Comparison of ENCODE assay signal across 10 cellular contexts in the genomic region with DNA sequence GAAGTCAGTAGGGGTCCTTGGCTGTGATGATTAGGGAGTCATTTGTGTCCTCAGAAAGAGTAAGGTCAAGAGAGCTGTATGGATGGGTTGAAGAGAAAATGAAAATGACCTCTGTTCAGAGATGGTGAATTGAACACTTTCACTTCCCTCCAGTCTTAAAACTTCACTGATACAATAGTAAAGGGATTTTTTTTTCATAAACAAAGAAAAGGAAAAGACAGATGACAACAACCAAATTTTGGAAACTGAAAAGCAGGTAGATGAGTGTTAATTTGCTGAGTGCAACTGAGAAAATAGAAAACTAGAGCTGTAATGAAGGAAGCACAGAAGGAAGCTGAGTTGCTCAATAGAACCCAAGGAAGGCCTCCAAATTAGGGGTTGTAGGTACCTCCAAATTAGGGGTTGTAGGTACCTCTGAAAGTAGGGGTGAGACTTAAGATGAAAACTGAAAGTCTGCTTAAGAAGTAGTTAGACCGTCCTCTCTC. TPM values are rescaled to one million over a fixed set of nuclear protein-coding genes. Genes with fewer than 3 reads are reported as not detected.
DNase-seq lines count a peak whose midpoint lies in the region; ATAC-seq, FAIRE-seq and TF ChIP-seq lines count a peak whose summit lies in the region.
"Had no signal": no experiment of that assay in that cellular context is flagged by ENCODE, and none has a peak within 500 bp of the region (broad histone marks: within the 10 kb centered on the region; RNA-seq: fewer than 3 reads in every experiment).

No MANE protein-coding gene starts in this region.

- H3K4me1 ChIP-seq in DOHH2 (ENCODE audit: control insufficient read depth, low read length) (peaks cover 9% of the 10 kb centered on the region), HepG2 (ENCODE audit: insufficient read depth, low read length) (no peaks in the 10 kb centered on the region)

- TF ChIP-seq EP300 in HepG2 (IDR thresholded peaks at IDR 0.05; ENCODE audit: low read depth in 2 of 2, low read length in 2 of 2) (no peak), HepG2 (CRISPR knock-in tag; IDR thresholded peaks at IDR 0.05; ENCODE audit: borderline replicate concordance) (no peak)

- TF ChIP-seq POLR2A in HepG2 (IDR thresholded peaks at IDR 0.05; ENCODE audit: insufficient read depth in 1 of 2, low read depth in 2 of 2, low read length in 2 of 2), result no peak

- CTCF ChIA-PET in HepG2 (lab: Yijun Ruan, JAX; ENCODE audit: low intra/inter-chr PET ratio, low total read pairs), result no interaction called here

- no peaks in the 10 kb centered on the region for H3K79me2 ChIP-seq in DOHH2 (ENCODE audit: control insufficient read depth, low read length)
- H3K79me2 ChIP-seq in HepG2 (ENCODE audit: insufficient read depth, low read length), result no peaks in the 10 kb centered on the region

- H3K36me3 ChIP-seq in DOHH2 (ENCODE audit: control insufficient read depth, low read length) (no peaks in the 10 kb centered on the region), HepG2 (replicated peaks in 1 of 2; ENCODE audit: control insufficient read depth in 1 of 2, insufficient read depth in 2 of 2, low read length in 2 of 2) (no peaks in the 10 kb centered on the region)
- H3K36me3 ChIP-seq: sigmoid colon had no signal

- POLR2A ChIA-PET in HepG2 (lab: Yijun Ruan, JAX), result no interaction called here

- H2AFZ ChIP-seq in HepG2 (ENCODE audit: low read length), result no peak overlapping the region

- no peak for TF ChIP-seq CTCF in DOHH2 (IDR thresholded peaks at IDR 0.05; ENCODE audit: low read depth, low read length, poor library complexity, severe bottlenecking)
- no peak for TF ChIP-seq CTCF in HepG2 (CRISPR knock-in tag; IDR thresholded peaks at IDR 0.05)

- no peak for FAIRE-seq in HepG2 (lab: Jason Lieb, UNC)
- FAIRE-seq: islet of Langerhans had no signal

- intact Hi-C loops in HepG2 (cut with micrococcal nuclease; ENCODE audit: unreplicated experiment), result no loop called here

- peak; percentile 98 for ATAC-seq in GM19025 (IDR thresholded peaks at IDR 0.05; ENCODE audit: low read depth, unreplicated experiment)
- peak; percentile 94 for ATAC-seq in HG02642 (IDR thresholded peaks at IDR 0.05; ENCODE audit: poor library complexity, unreplicated experiment)
- peak; percentile 93 for ATAC-seq in HG03575 (IDR thresholded peaks at IDR 0.05; ENCODE audit: extremely low read depth, insufficient number of reproducible peaks, low FRiP score, unreplicated experiment)
- ATAC-seq in HepG2, result no peak

- DNase-seq in T-helper 9 cell, result no peak
- no peak for DNase-seq in mucosa of gallbladder (ENCODE audit: low spot score)
- no peak for DNase-seq in NCI-H1105 (lab: John Stamatoyannopoulos, UW)
- no peak for DNase-seq in HepG2 (ENCODE audit: low spot score)
- DNase-seq: sigmoid colon had no signal

- H3K4me2 ChIP-seq in DOHH2 (ENCODE audit: low read length), result peak overlapping the region; percentile 27; the same call in 1 of the 2 replicates
- H3K4me2 ChIP-seq in HepG2 (ENCODE audit: low read depth, low read length), result no peak overlapping the region

- 80% methylated on average over 1 of the region's 1 CpG for WGBS in HepG2 (ENCODE audit: low lambda C conversion rate)

- in situ Hi-C loops in HepG2 (cut with HindIII; ENCODE audit: extremely low pct_ligation_motif_present, low pct_unique_long_range_greater_than_20kb), result no loop called here

- no peaks in the 10 kb centered on the region for H3K9me2 ChIP-seq in DOHH2 (replicated peaks; ENCODE audit: control insufficient read depth, low read length)

- H3K9ac ChIP-seq in HepG2 (ENCODE audit: insufficient read depth, low read depth, low read length), result no peak overlapping the region

- H4K20me1 ChIP-seq in DOHH2 (ENCODE audit: control insufficient read depth, insufficient read depth, low read depth, low read length) (no peaks in the 10 kb centered on the region), HepG2 (ENCODE audit: insufficient read depth, low read length) (no peaks in the 10 kb centered on the region)

- TF ChIP-seq RAD21 in HepG2 (CRISPR knock-in tag; IDR thresholded peaks at IDR 0.05), result no peak

- BruUV-seq in HepG2 (replicated peaks; lab: Mats Ljungman, UMichigan), result no TSS peak

- no peak overlapping the region for H3K4me3 ChIP-seq in DOHH2 (ENCODE audit: low read length)
- no peak overlapping the region for H3K4me3 ChIP-seq in HepG2 (replicated peaks in 1 of 3; ENCODE audit: insufficient read depth in 1 of 3, low read depth in 2 of 3, low read length in 3 of 3)
- H3K4me3 ChIP-seq: sigmoid colon had no signal

- H3K27me3 ChIP-seq in DOHH2 (ENCODE audit: control insufficient read depth, low read length), result no peaks in the 10 kb centered on the region
- H3K27me3 ChIP-seq in HepG2 (ENCODE audit: control insufficient read depth in 1 of 2, insufficient read depth in 2 of 2, low read length in 2 of 2), result no peaks in the 10 kb centered on the region
- H3K27me3 ChIP-seq: sigmoid colon had no signal

- H3K27ac ChIP-seq in DOHH2 (ENCODE audit: low read depth, low read length), result no peak overlapping the region
- no peak overlapping the region for H3K27ac ChIP-seq in HepG2 (ENCODE audit: extremely low read length, insufficient read depth, low read length)
- H3K27ac ChIP-seq: sigmoid colon had no signal

- H3F3A ChIP-seq in DOHH2 (ENCODE audit: control insufficient read depth, insufficient read depth), result no peaks in the 10 kb centered on the region

- H3K9me3 ChIP-seq in DOHH2 (ENCODE audit: control insufficient read depth, insufficient read depth, low read length), result no peaks in the 10 kb centered on the region
- H3K9me3 ChIP-seq in HepG2 (ENCODE audit: low read length), result no peaks in the 10 kb centered on the region
- H3K9me3 ChIP-seq: sigmoid colon had no signal

TF ChIP-seq in HepG2, 621 proteins besides CTCF, POLR2A, EP300 and RAD21 (continues in another document):
- TF ChIP-seq ZNF235 (CRISPR knock-in tag; IDR thresholded peaks at IDR 0.05; ENCODE audit: borderline replicate concordance) (no peak), ZNF839 (CRISPR knock-in tag; IDR thresholded peaks at IDR 0.05; ENCODE audit: borderline replicate concordance) (no peak), TP53 (CRISPR knock-in tag; conservative IDR thresholded peaks at IDR 0.05) (no peak)

RNA-seq across cellular contexts. Expression of a gene that starts 14.8 kb away (rescaled TPM):
- 14.6 TPM for total RNA-seq in mucosa of gallbladder
- not detected in 2 replicates for total RNA-seq in HepG2 (2016; rRNA removed; fragmentation: Illumina TruSeq; extraction: Trizol)
- not detected in 2 replicates for total RNA-seq in HepG2 (2016; cell fraction: cytosol; rRNA removed; fragmentation: Illumina TruSeq; extraction: Trizol; ENCODE audit: low read depth)
- total RNA-seq in HepG2 (2016; cell fraction: insoluble cytoplasmic fraction; rRNA removed; fragmentation: Illumina TruSeq; extraction: Trizol), result not detected in 2 replicates
- total RNA-seq in HepG2 (2016; cell fraction: membrane; rRNA removed; fragmentation: Illumina TruSeq; extraction: Trizol), result not detected in 2 replicates
- not detected in 2 replicates for total RNA-seq in HepG2 (2016; cell fraction: nucleus; rRNA removed; fragmentation: Illumina TruSeq; extraction: Trizol)
- not detected in 2 replicates for polyA plus RNA-seq in HepG2 (2011; rRNA removed)
- not detected in 2 replicates for polyA plus RNA-seq in HepG2 (2011; cell fraction: cytosol; rRNA removed)
- not detected in 2 replicates for polyA plus RNA-seq in HepG2 (2011; cell fraction: nucleus; rRNA removed)
- polyA plus RNA-seq in HepG2 (2012), result not detected in 2 replicates
- not detected in 2 replicates for polyA plus RNA-seq in HepG2 (2016; cell fraction: cytosol; fragmentation: Illumina TruSeq; extraction: Trizol; ENCODE audit: low read depth)
- not detected in 2 replicates for polyA plus RNA-seq in HepG2 (2016; cell fraction: insoluble cytoplasmic fraction; fragmentation: Illumina TruSeq; extraction: Trizol; ENCODE audit: low read depth)
- polyA plus RNA-seq in HepG2 (2016; cell fraction: membrane; fragmentation: Illumina TruSeq; extraction: Trizol; ENCODE audit: low read depth), result not detected in 2 replicates
- polyA plus RNA-seq in HepG2 (2016; cell fraction: nucleus; fragmentation: Illumina TruSeq; extraction: Trizol; ENCODE audit: insufficient read depth, low read depth), result not detected in 2 replicates
- 0.33 TPM in 1 of 2 replicates, not detected in the other for polyA minus RNA-seq in HepG2 (2011; rRNA and poly(A)+ RNA removed; ENCODE audit: low replicate concordance)
- not detected in 2 replicates for polyA minus RNA-seq in HepG2 (2011; cell fraction: cytosol; rRNA and poly(A)+ RNA removed)
- not detected in 2 replicates for polyA minus RNA-seq in HepG2 (2011; cell fraction: nucleus; rRNA and poly(A)+ RNA removed)

Comparison
In these comparisons a context has a peak if more than half of its experiments do, and no peak if none do; other contexts are left out.
1. RNA of a gene that starts 14.8 kb away (total RNA-seq): 14.6 TPM in mucosa of gallbladder (single experiment); not detected in HepG2; every median in the first group is over 10 times any median in the second.